8 cellular contexts compared by ENCODE assay signal in genomic region chr4:183987529-183987946, GRCh38.
DNase-seq lines count a peak whose midpoint lies in the region; ATAC-seq and TF ChIP-seq lines count a peak whose summit lies in the region.

No MANE protein-coding gene starts in this region.

- H3K27ac Mint-ChIP-seq in activated CD4-positive, alpha-beta T cell treated with anti-CD3 and anti-CD28 coated beads for 36 hours = no peak overlapping the region

- H3K4me1 ChIP-seq in GM23248 (ENCODE audit: insufficient read depth) = peaks cover 7% of the 10 kb centered on the region; the same call in 1 of the 2 replicates
- H3K4me1 ChIP-seq in RWPE2 (ENCODE audit: insufficient read depth, poor library complexity, severe bottlenecking) = peaks cover 18% of the 10 kb centered on the region
- no peaks in the 10 kb centered on the region for H3K4me1 ChIP-seq in ovary (ENCODE audit: insufficient read depth)
- peaks cover 0 to 26% (median 9%) of the 10 kb centered on the region in 6 donors for H3K4me1 ChIP-seq in spleen

- peak overlapping the region; percentile 75 for H2AFZ ChIP-seq in GM23248

- H3K27me3 ChIP-seq in GM23248 (replicated peaks; ENCODE audit: insufficient read depth) (no peaks in the 10 kb centered on the region), RWPE2 (ENCODE audit: insufficient read depth, poor library complexity, severe bottlenecking) (no peaks in the 10 kb centered on the region), ovary (no peaks in the 10 kb centered on the region), spleen (replicated peaks in 1 of 7) (no peaks in the 10 kb centered on the region)

- no peaks in the 10 kb centered on the region for H3K36me3 Mint-ChIP-seq in activated CD4-positive, alpha-beta T cell treated with anti-CD3 and anti-CD28 coated beads for 36 hours (ENCODE audit: low read depth)

- in situ Hi-C loops in GM23248 (cut with MboI) = no loop called here

- no peaks in the 10 kb centered on the region for H3K79me2 ChIP-seq in GM23248 (ENCODE audit: insufficient read depth)

- no peak overlapping the region for H3K4me3 Mint-ChIP-seq in activated CD4-positive, alpha-beta T cell treated with anti-CD3 and anti-CD28 coated beads for 36 hours

- H3K4me3 ChIP-seq in GM23248 (peak overlapping the region; percentile 65), RWPE2 (ENCODE audit: severe bottlenecking) (peak overlapping the region; percentile 11), ovary (peak overlapping the region; percentile 29), spleen (peak overlapping the region in 1 of 8 donors; percentile 11)

- H3K9me3 ChIP-seq in GM23248 (ENCODE audit: low read depth) (no peaks in the 10 kb centered on the region), RWPE2 (ENCODE audit: severe bottlenecking) (no peaks in the 10 kb centered on the region), ovary (no peaks in the 10 kb centered on the region), spleen (no peaks in the 10 kb centered on the region)

- WGBS in GM23248 (ENCODE audit: low coverage in 1 of 2, low lambda C conversion rate in 2 of 2, missing lambda C conversion rate in 2 of 2), 2 experiments = 1% methylated on average over 22 of the region's 22 CpGs
- whole genome bisulfite sequencing in ovary, 3 donors = 5 to 16% (median 6%) methylated on average over 22 of the region's 22 CpGs
- 64 to 87% (median 82%) methylated on average over 19 to 22 of the region's 22 CpGs for WGBS in spleen, 5 donors

- ATAC-seq in RWPE2 (ENCODE audit: low read depth) (peak; percentile 93), HG02973 (IDR thresholded peaks at IDR 0.05; ENCODE audit: unreplicated experiment) (no peak)
- no peak for ATAC-seq in activated CD4-positive, alpha-beta T cell treated with anti-CD3 and anti-CD28 coated beads for 36 hours

- no peaks in the 10 kb centered on the region for H3K27me3 Mint-ChIP-seq in activated CD4-positive, alpha-beta T cell treated with anti-CD3 and anti-CD28 coated beads for 36 hours

- intact Hi-C loops in ovary (cut with DNase I) (no loop called here), spleen (cut with DNase I; ENCODE audit: low total_unique reads) (no loop called here)
- intact Hi-C loops in activated CD4-positive, alpha-beta T cell treated with anti-CD3 and anti-CD28 coated beads for 36 hours (cut with DNase I, micrococcal nuclease) = no loop called here

- H3F3A ChIP-seq in GM23248 (ENCODE audit: insufficient read depth) = peaks cover 10% of the 10 kb centered on the region

- TF ChIP-seq POLR2A in ovary (IDR thresholded peaks at IDR 0.05) (no peak), spleen (IDR thresholded peaks at IDR 0.05) (no peak)

- no peaks in the 10 kb centered on the region for H3K36me3 ChIP-seq in GM23248 (ENCODE audit: low read depth)
- H3K36me3 ChIP-seq in RWPE2 (ENCODE audit: low read depth) = no peaks in the 10 kb centered on the region
- H3K36me3 ChIP-seq in ovary = no peaks in the 10 kb centered on the region
- H3K36me3 ChIP-seq in spleen = no peaks in the 10 kb centered on the region

- CTCF ChIA-PET in activated CD4-positive, alpha-beta T cell treated with anti-CD3 and anti-CD28 coated beads for 36 hours (lab: Charles Lee) = interaction anchor here (1.0 kb wide), 1 partner anchor 28 kb away, joined by 4 read pairs; no protein-coding TSS in a partner anchor

- H3K9ac ChIP-seq in GM23248 = peak overlapping the region; percentile 67

- DNase-seq in GM23248 = peak; percentile 94
- DNase-seq in RWPE2 (ENCODE audit: low spot score) = peak; percentile 95
- peak; percentile 86 for DNase-seq in globus pallidus (ENCODE audit: low spot score)
- peak; percentile 59 to 77 (median 72) for DNase-seq in ovary
- DNase-seq in activated CD4-positive, alpha-beta T cell treated with anti-CD3 and anti-CD28 coated beads for 36 hours = no peak
- no peak for DNase-seq in stimulated activated naive CD4-positive, alpha-beta T cell (lab: John Stamatoyannopoulos, UW)
- DNase-seq in spleen = no peak

- TF ChIP-seq CTCF in RWPE2 (IDR thresholded peaks at IDR 0.05; ENCODE audit: poor library complexity, severe bottlenecking) = no peak
- no peak for TF ChIP-seq CTCF in ovary (IDR thresholded peaks at IDR 0.05)
- no peak for TF ChIP-seq CTCF in spleen (IDR thresholded peaks at IDR 0.05 in 8 of 11, conservative IDR thresholded peaks at IDR 0.05 in 3 of 11)

- no peaks in the 10 kb centered on the region for H3K9me2 ChIP-seq in GM23248 (ENCODE audit: insufficient read depth)

- H3K27ac ChIP-seq in GM23248 (peak overlapping the region; percentile 43), RWPE2 (ENCODE audit: poor library complexity, severe bottlenecking) (peak overlapping the region; percentile 69), ovary (peak overlapping the region in 1 of 2 donors; percentile 46), spleen (no peak overlapping the region)

- H4K20me1 ChIP-seq in GM23248 (ENCODE audit: insufficient read depth) = no peaks in the 10 kb centered on the region

- H3K9me3 Mint-ChIP-seq in activated CD4-positive, alpha-beta T cell treated with anti-CD3 and anti-CD28 coated beads for 36 hours (ENCODE audit: low read depth) = no peaks in the 10 kb centered on the region

- POLR2A ChIA-PET in activated CD4-positive, alpha-beta T cell treated with anti-CD3 and anti-CD28 coated beads for 36 hours (lab: Charles Lee) = interaction anchor here (0.7 kb wide), 1 partner anchor 1250 kb away, joined by 3 read pairs; no protein-coding TSS in a partner anchor

- H3K4me2 ChIP-seq in GM23248 (ENCODE audit: unreplicated experiment) = peak overlapping the region; percentile 90

- no peak for TF ChIP-seq EP300 in ovary (IDR thresholded peaks at IDR 0.05)

- H3K4me1 Mint-ChIP-seq in activated CD4-positive, alpha-beta T cell treated with anti-CD3 and anti-CD28 coated beads for 36 hours = no peaks in the 10 kb centered on the region

Comparison
In these comparisons a context has a peak if more than half of its experiments do, and no peak if none do; other contexts are left out.
1. DNase-seq: peak in GM23248 (single experiment), RWPE2 (single experiment), globus pallidus (single experiment) and ovary (5 of 5); none in activated CD4-positive, alpha-beta T cell treated with anti-CD3 and anti-CD28 coated beads for 36 hours (single experiment), stimulated activated naive CD4-positive, alpha-beta T cell (0 of 6) and spleen (single experiment).
2. H3K27ac ChIP-seq: peak in GM23248 (single experiment) and RWPE2 (single experiment); none in spleen (0 of 8).